In genomic region chr2:113203901-113204519, GRCh38 we compare ENCODE assay signal across 8 cellular contexts. TPM values are rescaled to one million over a fixed set of nuclear protein-coding genes. Genes with fewer than 3 reads are reported as not detected.
DNase-seq lines count a peak whose midpoint lies in the region; ATAC-seq, FAIRE-seq and TF ChIP-seq lines count a peak whose summit lies in the region.

No MANE protein-coding gene starts in this region.

- H3K14ac ChIP-seq in trophoblast cell (ENCODE audit: low read length): no peak overlapping the region

- H2AK5ac ChIP-seq in trophoblast cell (ENCODE audit: low read length): no peak overlapping the region

- no peak overlapping the region for H3K4ac ChIP-seq in trophoblast cell (ENCODE audit: low read depth, low read length)

- no peak overlapping the region for H3K23ac ChIP-seq in trophoblast cell (ENCODE audit: low read length)

- H3K4me1 ChIP-seq in gastroesophageal sphincter: peaks cover 0 to 19% (median 0%) of the 10 kb centered on the region in 3 donors
- H3K4me1 ChIP-seq in trophoblast cell (ENCODE audit: control insufficient read depth in 1 of 2, insufficient read depth in 2 of 2, low read length in 2 of 2): no peaks in the 10 kb centered on the region

- no peaks in the 10 kb centered on the region for H3K79me2 ChIP-seq in trophoblast cell (ENCODE audit: control insufficient read depth, insufficient read depth, low read length, poor library complexity)

- H4K12ac ChIP-seq in trophoblast cell (ENCODE audit: low read depth, low read length): no peak overlapping the region

- DNase-seq in G401 (ENCODE audit: low spot score) (peak; percentile 61), GOT3 (lab: John Stamatoyannopoulos, UW) (peak; percentile 29), LNCaP clone FGC (ENCODE audit: low read depth) (no peak), SHP77 (lab: John Stamatoyannopoulos, UW) (peak; percentile 41 to 57), trophoblast cell (peak; percentile 75 to 88), urothelium cell line (ENCODE audit: low spot score) (peak; percentile 89)
- DNase-seq in activated effector memory CD4-positive, alpha-beta T cell treated with Interleukin-2 at 50 U/mL for 16 hours: peak; percentile 67

- H3K36me3 ChIP-seq in gastroesophageal sphincter: no peaks in the 10 kb centered on the region
- peaks cover 13 to 16% of the 10 kb centered on the region in 2 experiments for H3K36me3 ChIP-seq in trophoblast cell (ENCODE audit: control insufficient read depth in 1 of 2, insufficient read depth in 2 of 2, low read length in 2 of 2)

- H2AFZ ChIP-seq in trophoblast cell (ENCODE audit: insufficient read depth, low read length, poor library complexity): no peak overlapping the region

- H3K27ac ChIP-seq in gastroesophageal sphincter: peak overlapping the region in 1 of 4 donors; percentile 5
- no peak overlapping the region for H3K27ac ChIP-seq in trophoblast cell (ENCODE audit: low read depth, low read length)

- no peak for TF ChIP-seq EP300 in gastroesophageal sphincter (IDR thresholded peaks at IDR 0.05)

- H3K9me3 ChIP-seq in gastroesophageal sphincter (no peaks in the 10 kb centered on the region), trophoblast cell (ENCODE audit: insufficient read depth, low read depth, low read length) (no peaks in the 10 kb centered on the region)

- TF ChIP-seq POLR2A in gastroesophageal sphincter (IDR thresholded peaks at IDR 0.05): no peak

- H4K91ac ChIP-seq in trophoblast cell (ENCODE audit: low read depth, low read length): no peak overlapping the region

- no peak overlapping the region for H2BK120ac ChIP-seq in trophoblast cell (ENCODE audit: insufficient read depth, low read length, poor library complexity)

- H3K18ac ChIP-seq in trophoblast cell (ENCODE audit: low read length): no peak overlapping the region

- TF ChIP-seq CTCF in LNCaP clone FGC (IDR thresholded peaks at IDR 0.05; ENCODE audit: control insufficient read depth, extremely low read depth, insufficient read depth) (peak; percentile 89), gastroesophageal sphincter (IDR thresholded peaks at IDR 0.05) (peak in 3 of 4 experiments; percentile 76 to 88 (median 78))

- no peaks in the 10 kb centered on the region for H3K27me3 ChIP-seq in gastroesophageal sphincter
- no peaks in the 10 kb centered on the region for H3K27me3 ChIP-seq in trophoblast cell (ENCODE audit: insufficient read depth, low read length)

- peaks cover under 1% of the 10 kb centered on the region for H3K79me1 ChIP-seq in trophoblast cell (ENCODE audit: low read length)

- WGBS in gastroesophageal sphincter (ENCODE audit: low coverage in 1 of 2), 2 donors: no CpG with 5 or more reads among the region's 5 CpGs
- no CpG with 5 or more reads among the region's 5 CpGs for WGBS in trophoblast cell (ENCODE audit: extremely low coverage, insufficient coverage, insufficient read length)

- no peak overlapping the region for H2BK12ac ChIP-seq in trophoblast cell (ENCODE audit: low read length)

- H2BK5ac ChIP-seq in trophoblast cell (ENCODE audit: low read depth, low read length, poor library complexity): no peak overlapping the region

- no peak overlapping the region for H3K9ac ChIP-seq in trophoblast cell (ENCODE audit: low read length)

- no peak overlapping the region for H4K8ac ChIP-seq in trophoblast cell (ENCODE audit: low read depth, low read length)

- in situ Hi-C loops in G401 (cut with HindIII; ENCODE audit: low sequenced_read_pairs): no loop called here

- no peak overlapping the region for H3K4me2 ChIP-seq in trophoblast cell (ENCODE audit: low read length)

- H3K4me3 ChIP-seq in LNCaP clone FGC (ENCODE audit: low read depth, low read length) (no peak overlapping the region), gastroesophageal sphincter (no peak overlapping the region), trophoblast cell (ENCODE audit: low read depth, low read length) (no peak overlapping the region)

- ATAC-seq in gastroesophageal sphincter: peak; percentile 59

- FAIRE-seq in urothelium cell line (lab: Jason Lieb, UNC): peak; percentile 94

RNA-seq across cellular contexts. Expression of gene PSD4, which starts 30.2 kb away (rescaled TPM):
- 0.25 TPM in 1 of 2 replicates, not detected in the other for total RNA-seq in G401 (2014; rRNA removed; shearing (Covaris generic))
- total RNA-seq in gastroesophageal sphincter: 1 to 10 TPM; 3.0 to 4.4 (median 3.6) TPM
- 18.6 and 18.8 TPM in 2 replicates for polyA plus RNA-seq in trophoblast cell (2013)
